Comparison of ENCODE assay signal across 22 cellular contexts in genomic region chr11:93589347-93589746, GRCh38.
"Had no signal": no experiment of that assay in that cellular context is flagged by ENCODE, and none has a peak within 500 bp of the region (broad histone marks: within the 10 kb centered on the region; RNA-seq: fewer than 3 reads in every experiment).

No MANE protein-coding gene starts in this region.

- DNase-seq: effector memory CD8-positive, alpha-beta T cell; gastrocnemius medialis; heart right ventricle; hypothalamus; islet precursor cell; left ventricle myocardium inferior; lower lobe of right lung; naive thymus-derived CD4-positive, alpha-beta T cell; nephron progenitor cell; psoas muscle; retina; right lobe of liver; spleen; stimulated activated CD4-positive, alpha-beta T cell treated with anti-CD3 and anti-CD28 coated beads, Interleukin-15, amount 100 ng/mL, for 24 hours; stimulated activated CD4-positive, alpha-beta T cell treated with anti-CD3 and anti-CD28 coated beads, Interleukin-1b, Interleukin-23, amount 100 ng/mL, for 48 hours; stimulated activated CD4-positive, alpha-beta T cell treated with anti-CD3 and anti-CD28 coated beads, Interleukin-4, amount 100 ng/mL, for 24 hours; stimulated activated naive CD8-positive, alpha-beta T cell treated with anti-CD3 and anti-CD28 coated beads, Interleukin-15, amount 100 ng/mL, for 72 hours; substantia nigra; uterus had no signal

- H3K4me3 ChIP-seq: esophagus muscularis mucosa, gastrocnemius medialis, heart right ventricle, left ventricle myocardium inferior, lower lobe of right lung, psoas muscle, right lobe of liver, spleen, uterus had no signal

- H3K36me3 ChIP-seq: esophagus muscularis mucosa, gastrocnemius medialis, heart right ventricle, left ventricle myocardium inferior, lower lobe of right lung, right lobe of liver, spleen, uterus had no signal

- H3K27ac ChIP-seq: epithelial cell of prostate, esophagus muscularis mucosa, gastrocnemius medialis, heart right ventricle, left ventricle myocardium inferior, lower lobe of right lung, parathyroid adenoma, psoas muscle, right lobe of liver, spleen, uterus had no signal

- H3K9me3 ChIP-seq: esophagus muscularis mucosa, gastrocnemius medialis, heart right ventricle, left ventricle myocardium inferior, lower lobe of right lung, psoas muscle, right lobe of liver, spleen, uterus had no signal

- H3K4me1 ChIP-seq: esophagus muscularis mucosa, heart right ventricle, left ventricle myocardium inferior, lower lobe of right lung, parathyroid adenoma, psoas muscle, right lobe of liver, spleen, uterus had no signal

- H3K27me3 ChIP-seq: esophagus muscularis mucosa, right lobe of liver, spleen, uterus had no signal
